15 cellular contexts compared by ENCODE assay signal in the genomic region with DNA sequence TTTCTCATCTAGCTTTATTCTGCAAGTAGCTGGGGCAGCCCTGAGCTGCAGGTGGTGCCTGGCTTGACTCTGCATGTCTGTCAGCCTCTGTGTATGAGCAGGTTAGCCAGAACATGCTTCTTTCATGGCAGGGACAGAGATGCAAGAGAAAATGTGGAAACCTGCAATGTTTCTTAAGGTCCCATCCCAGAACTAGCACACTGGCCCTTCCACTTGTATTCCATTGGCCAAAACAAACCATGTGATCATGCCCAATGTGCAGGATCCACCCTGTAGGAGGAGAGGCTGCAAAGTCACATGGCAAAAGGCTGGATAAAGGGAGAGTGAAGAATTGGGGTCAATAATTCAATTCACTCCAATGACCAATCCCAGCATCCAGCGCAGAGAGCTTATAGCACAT.
DNase-seq lines count a peak whose midpoint lies in the region; ATAC-seq and TF ChIP-seq lines count a peak whose summit lies in the region.
"Had no signal": no experiment of that assay in that cellular context is flagged by ENCODE, and none has a peak within 500 bp of the region (broad histone marks: within the 10 kb centered on the region; RNA-seq: fewer than 3 reads in every experiment).

No MANE protein-coding gene starts in this region.

- 94 to 100% methylated on average over 1 of the region's 1 CpG for WGBS in endodermal cell (ENCODE audit: insufficient coverage in 1 of 2, insufficient read length in 1 of 2), 2 experiments

- H3K36me3 ChIP-seq in endodermal cell (ENCODE audit: control insufficient read depth, insufficient read depth, low read length) = no peaks in the 10 kb centered on the region
- no peaks in the 10 kb centered on the region for H3K36me3 ChIP-seq in neuron (ENCODE audit: insufficient read depth, low read length)
- no peaks in the 10 kb centered on the region for H3K36me3 ChIP-seq in MM.1S (replicated peaks; ENCODE audit: insufficient read depth, low read length)

- CTCF ChIA-PET in WTC11 (lab: Charles Lee) = interaction anchor here (1.4 kb wide), 1 partner anchor 227 kb away, joined by 3 read pairs; no protein-coding TSS in a partner anchor

- H3K27ac Mint-ChIP-seq in WTC11 (no peak overlapping the region), endodermal cell (no peak overlapping the region)
- H3K27ac Mint-ChIP-seq: CD14-positive monocyte; CD4-positive, alpha-beta memory T cell had no signal

- no peaks in the 10 kb centered on the region for H3K9me3 Mint-ChIP-seq in WTC11
- H3K9me3 Mint-ChIP-seq in endodermal cell = no peaks in the 10 kb centered on the region

- H3K9me3 ChIP-seq in endodermal cell (ENCODE audit: control insufficient read depth, low read length) (no peaks in the 10 kb centered on the region), neuron (ENCODE audit: low read length) (no peaks in the 10 kb centered on the region), MM.1S (replicated peaks; ENCODE audit: insufficient read depth, low read length) (no peaks in the 10 kb centered on the region)

- peak overlapping the region; percentile 55 for H2AFZ ChIP-seq in neuron (ENCODE audit: low read depth, low read length)
- H2AFZ ChIP-seq in MM.1S (ENCODE audit: low read length) = no peak overlapping the region

- TF ChIP-seq CTCF in WTC11 (IDR thresholded peaks at IDR 0.05) (no peak), endodermal cell (conservative IDR thresholded peaks at IDR 0.05) (no peak), MM.1S (IDR thresholded peaks at IDR 0.05; ENCODE audit: low read length) (no peak)

- DNase-seq in WTC11 (ENCODE audit: low spot score) (no peak), endodermal cell (no peak), MM.1S (no peak), caudate nucleus (lab: John Stamatoyannopoulos, UW) (no peak), middle frontal gyrus (ENCODE audit: extremely low spot score, low spot score) (no peak)
- DNase-seq: AML-193; CD4-positive, alpha-beta memory T cell; DMS153; DMS79; GDM1; HCEC 1CT had no signal

- H3K36me3 Mint-ChIP-seq in WTC11 (no peaks in the 10 kb centered on the region), endodermal cell (ENCODE audit: low read depth) (no peaks in the 10 kb centered on the region)
- H3K36me3 Mint-ChIP-seq: CD14-positive monocyte; CD4-positive, alpha-beta memory T cell had no signal

- H3K4me1 ChIP-seq in endodermal cell (ENCODE audit: control insufficient read depth, insufficient read depth, low read length) = no peaks in the 10 kb centered on the region
- H3K4me1 ChIP-seq in neuron (ENCODE audit: insufficient read depth, low read length) = peaks cover 47% of the 10 kb centered on the region
- H3K4me1 ChIP-seq in MM.1S (ENCODE audit: low read length) = no peaks in the 10 kb centered on the region

- H4K20me1 ChIP-seq in MM.1S (ENCODE audit: insufficient read depth, low read length) = no peaks in the 10 kb centered on the region

- no peaks in the 10 kb centered on the region for H3K9me2 ChIP-seq in MM.1S (replicated peaks; ENCODE audit: insufficient read depth, low read length)

- H3K27me3 Mint-ChIP-seq in WTC11 (ENCODE audit: low read depth) = no peaks in the 10 kb centered on the region; the same call in 1 of the 2 replicates
- H3K27me3 Mint-ChIP-seq in endodermal cell (ENCODE audit: insufficient read depth) = peaks cover 8% of the 10 kb centered on the region

- POLR2A ChIA-PET in WTC11 (lab: Charles Lee) = no interaction called here

- H3K4me3 Mint-ChIP-seq in WTC11 (no peak overlapping the region), endodermal cell (no peak overlapping the region)
- H3K4me3 Mint-ChIP-seq: CD4-positive, alpha-beta memory T cell had no signal

- ATAC-seq in WTC11 (no peak), GM21786 (IDR thresholded peaks at IDR 0.05; ENCODE audit: unreplicated experiment) (no peak)

- H3K4me3 ChIP-seq in endodermal cell (ENCODE audit: low read length) = no peak overlapping the region
- H3K4me3 ChIP-seq in neuron (ENCODE audit: low read length) = peak overlapping the region; percentile 1
- no peak overlapping the region for H3K4me3 ChIP-seq in MM.1S (ENCODE audit: low read length)

- H3F3A ChIP-seq in MM.1S (ENCODE audit: insufficient read depth, low read length) = no peaks in the 10 kb centered on the region

- H3K4me2 ChIP-seq in MM.1S (ENCODE audit: low read depth, low read length) = no peak overlapping the region

- H3K27me3 ChIP-seq in endodermal cell (ENCODE audit: control insufficient read depth, insufficient read depth, low read length, poor library complexity, severe bottlenecking) = no peaks in the 10 kb centered on the region
- H3K27me3 ChIP-seq in neuron (ENCODE audit: insufficient read depth, low read length) = no peaks in the 10 kb centered on the region
- H3K27me3 ChIP-seq in MM.1S (replicated peaks; ENCODE audit: insufficient read depth, low read length) = peaks cover 61% of the 10 kb centered on the region

- H3K27ac ChIP-seq in endodermal cell (ENCODE audit: low read depth, low read length) = peak overlapping the region; percentile 49
- H3K27ac ChIP-seq in MM.1S (ENCODE audit: low read length) = no peak overlapping the region
- no peak overlapping the region for H3K27ac ChIP-seq in caudate nucleus (ENCODE audit: low read depth, low read length)
- H3K27ac ChIP-seq: HL-60 had no signal

- no peaks in the 10 kb centered on the region for H3K79me2 ChIP-seq in MM.1S (ENCODE audit: low read length)

- H3K9ac ChIP-seq in endodermal cell (ENCODE audit: extremely low read depth, low read length, poor library complexity, severe bottlenecking) = no peak overlapping the region
- no peak overlapping the region for H3K9ac ChIP-seq in MM.1S (ENCODE audit: low read length)

- H3K4me1 Mint-ChIP-seq in WTC11 = peaks cover 36% of the 10 kb centered on the region
- peaks cover 14% of the 10 kb centered on the region for H3K4me1 Mint-ChIP-seq in endodermal cell
- H3K4me1 Mint-ChIP-seq: CD4-positive, alpha-beta memory T cell had no signal

TF ChIP-seq in WTC11, 78 proteins besides CTCF, POLR2A, EP300 and RAD21 (continues in another document):
- TF ChIP-seq MXD4 (CRISPR knock-in tag; IDR thresholded peaks at IDR 0.05; ENCODE audit: borderline replicate concordance) = no peak
- TF ChIP-seq, protein P1, sequence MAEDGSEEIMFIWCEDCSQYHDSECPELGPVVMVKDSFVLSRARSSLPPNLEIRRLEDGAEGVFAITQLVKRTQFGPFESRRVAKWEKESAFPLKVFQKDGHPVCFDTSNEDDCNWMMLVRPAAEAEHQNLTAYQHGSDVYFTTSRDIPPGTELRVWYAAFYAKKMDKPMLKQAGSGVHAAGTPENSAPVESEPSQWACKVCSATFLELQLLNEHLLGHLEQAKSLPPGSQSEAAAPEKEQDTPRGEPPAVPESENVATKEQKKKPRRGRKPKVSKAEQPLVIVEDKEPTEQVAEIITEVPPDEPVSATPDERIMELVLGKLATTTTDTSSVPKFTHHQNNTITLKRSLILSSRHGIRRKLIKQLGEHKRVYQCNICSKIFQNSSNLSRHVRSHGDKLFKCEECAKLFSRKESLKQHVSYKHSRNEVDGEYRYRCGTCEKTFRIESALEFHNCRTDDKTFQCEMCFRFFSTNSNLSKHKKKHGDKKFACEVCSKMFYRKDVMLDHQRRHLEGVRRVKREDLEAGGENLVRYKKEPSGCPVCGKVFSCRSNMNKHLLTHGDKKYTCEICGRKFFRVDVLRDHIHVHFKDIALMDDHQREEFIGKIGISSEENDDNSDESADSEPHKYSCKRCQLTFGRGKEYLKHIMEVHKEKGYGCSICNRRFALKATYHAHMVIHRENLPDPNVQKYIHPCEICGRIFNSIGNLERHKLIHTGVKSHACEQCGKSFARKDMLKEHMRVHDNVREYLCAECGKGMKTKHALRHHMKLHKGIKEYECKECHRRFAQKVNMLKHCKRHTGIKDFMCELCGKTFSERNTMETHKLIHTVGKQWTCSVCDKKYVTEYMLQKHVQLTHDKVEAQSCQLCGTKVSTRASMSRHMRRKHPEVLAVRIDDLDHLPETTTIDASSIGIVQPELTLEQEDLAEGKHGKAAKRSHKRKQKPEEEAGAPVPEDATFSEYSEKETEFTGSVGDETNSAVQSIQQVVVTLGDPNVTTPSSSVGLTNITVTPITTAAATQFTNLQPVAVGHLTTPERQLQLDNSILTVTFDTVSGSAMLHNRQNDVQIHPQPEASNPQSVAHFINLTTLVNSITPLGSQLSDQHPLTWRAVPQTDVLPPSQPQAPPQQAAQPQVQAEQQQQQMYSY (CRISPR knock-in tag; IDR thresholded peaks at IDR 0.05) = no peak
- TF ChIP-seq, protein P2, sequence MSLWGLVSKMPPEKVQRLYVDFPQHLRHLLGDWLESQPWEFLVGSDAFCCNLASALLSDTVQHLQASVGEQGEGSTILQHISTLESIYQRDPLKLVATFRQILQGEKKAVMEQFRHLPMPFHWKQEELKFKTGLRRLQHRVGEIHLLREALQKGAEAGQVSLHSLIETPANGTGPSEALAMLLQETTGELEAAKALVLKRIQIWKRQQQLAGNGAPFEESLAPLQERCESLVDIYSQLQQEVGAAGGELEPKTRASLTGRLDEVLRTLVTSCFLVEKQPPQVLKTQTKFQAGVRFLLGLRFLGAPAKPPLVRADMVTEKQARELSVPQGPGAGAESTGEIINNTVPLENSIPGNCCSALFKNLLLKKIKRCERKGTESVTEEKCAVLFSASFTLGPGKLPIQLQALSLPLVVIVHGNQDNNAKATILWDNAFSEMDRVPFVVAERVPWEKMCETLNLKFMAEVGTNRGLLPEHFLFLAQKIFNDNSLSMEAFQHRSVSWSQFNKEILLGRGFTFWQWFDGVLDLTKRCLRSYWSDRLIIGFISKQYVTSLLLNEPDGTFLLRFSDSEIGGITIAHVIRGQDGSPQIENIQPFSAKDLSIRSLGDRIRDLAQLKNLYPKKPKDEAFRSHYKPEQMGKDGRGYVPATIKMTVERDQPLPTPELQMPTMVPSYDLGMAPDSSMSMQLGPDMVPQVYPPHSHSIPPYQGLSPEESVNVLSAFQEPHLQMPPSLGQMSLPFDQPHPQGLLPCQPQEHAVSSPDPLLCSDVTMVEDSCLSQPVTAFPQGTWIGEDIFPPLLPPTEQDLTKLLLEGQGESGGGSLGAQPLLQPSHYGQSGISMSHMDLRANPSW (CRISPR knock-in tag; conservative IDR thresholded peaks at IDR 0.05; ENCODE audit: low read depth) = no peak
- TF ChIP-seq, protein P3, sequence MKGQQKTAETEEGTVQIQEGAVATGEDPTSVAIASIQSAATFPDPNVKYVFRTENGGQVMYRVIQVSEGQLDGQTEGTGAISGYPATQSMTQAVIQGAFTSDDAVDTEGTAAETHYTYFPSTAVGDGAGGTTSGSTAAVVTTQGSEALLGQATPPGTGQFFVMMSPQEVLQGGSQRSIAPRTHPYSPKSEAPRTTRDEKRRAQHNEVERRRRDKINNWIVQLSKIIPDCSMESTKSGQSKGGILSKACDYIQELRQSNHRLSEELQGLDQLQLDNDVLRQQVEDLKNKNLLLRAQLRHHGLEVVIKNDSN (CRISPR knock-in tag; IDR thresholded peaks at IDR 0.05) = no peak
